8 cellular contexts compared by ENCODE assay signal in genomic region chr9:35096035-35096849, GRCh38. TPM values are rescaled to one million over a fixed set of nuclear protein-coding genes. Genes with fewer than 3 reads are reported as not detected.
DNase-seq lines count a peak whose midpoint lies in the region; ATAC-seq and TF ChIP-seq lines count a peak whose summit lies in the region.

Gene PIGO (minus strand): TSS chr9:35096591. CDS start chr9:35095565, 1,026 bp downstream.

- H3K27ac ChIP-seq in Peyer's patch, result peak within 1 kb of the TSS; percentile 92 to 97 (median 96)
- H3K27ac ChIP-seq in naive thymus-derived CD4-positive, alpha-beta T cell (ENCODE audit: low read depth, low read length), result peak within 1 kb of the TSS; percentile 99

- H3K27me3 Mint-ChIP-seq in naive thymus-derived CD4-positive, alpha-beta T cell, result no peaks in the 10 kb centered on the region

- POLR2A ChIA-PET in naive thymus-derived CD4-positive, alpha-beta T cell (lab: Charles Lee), result interaction anchor here (0.6 to 11.3 kb wide), 13 partner anchors 9 to 197 kb away, joined by 3 to 88 read pairs (median 4); partner anchors contain the start of genes FANCG, UNC13B and VCP

- CTCF ChIA-PET in naive thymus-derived CD4-positive, alpha-beta T cell (lab: Charles Lee), result interaction anchor here (1.0 to 3.9 kb wide), 9 partner anchors 9 to 197 kb away, joined by 3 to 19 read pairs (median 4); partner anchors contain the start of genes ATOSB, FANCG and VCP

- intact Hi-C loops in naive thymus-derived CD4-positive, alpha-beta T cell (cut with micrococcal nuclease), result loop anchor here (1.0 to 2.0 kb wide), 9 partner anchors 15 to 636 kb away; partner anchors contain the start of genes DNAJB5 (in 2 of the 2), VCP (in 2 of the 2), CREB3 (in 1 of the 2) and TLN1 (in 1 of the 2)

- peak; percentile 87 for ATAC-seq in GM21619 (IDR thresholded peaks at IDR 0.05; ENCODE audit: unreplicated experiment)
- ATAC-seq in naive thymus-derived CD4-positive, alpha-beta T cell, result peak; percentile 96

- in situ Hi-C loops in KBM-7 (cut with MboI; ENCODE audit: low pct_unique_long_range_greater_than_20kb, low sequenced_read_pairs), result no loop called here

- peaks cover 0 to 39% (median 8%) of the 10 kb centered on the region in 5 donors for H3K36me3 Mint-ChIP-seq in naive thymus-derived CD4-positive, alpha-beta T cell

- H3K4me3 ChIP-seq in Peyer's patch, result peak within 1 kb of the TSS; percentile 68 to 73 (median 70)
- peak within 1 kb of the TSS; percentile 97 for H3K4me3 ChIP-seq in naive thymus-derived CD4-positive, alpha-beta T cell (ENCODE audit: low read length)

- peak; percentile 58 to 89 (median 82) for TF ChIP-seq CTCF in Peyer's patch (IDR thresholded peaks at IDR 0.05)

- TF ChIP-seq POLR2A in Peyer's patch (IDR thresholded peaks at IDR 0.05), result peak; percentile 80 to 87

- H3K4me3 Mint-ChIP-seq in naive thymus-derived CD4-positive, alpha-beta T cell, result peak within 1 kb of the TSS; percentile 81 to 90 (median 86)

- H3K4me1 ChIP-seq in Peyer's patch, result peaks cover 0 to 11% (median 1%) of the 10 kb centered on the region in 4 donors
- H3K4me1 ChIP-seq in naive thymus-derived CD4-positive, alpha-beta T cell (ENCODE audit: control insufficient read depth in 2 of 2, insufficient read depth in 2 of 2, low read length in 2 of 2), result peaks cover 8 to 11% of the 10 kb centered on the region in 2 donors

- H3K36me3 ChIP-seq in Peyer's patch, result peaks cover 0 to 39% (median 0%) of the 10 kb centered on the region in 3 donors
- H3K36me3 ChIP-seq in naive thymus-derived CD4-positive, alpha-beta T cell (ENCODE audit: control insufficient read depth in 2 of 3, insufficient read depth in 3 of 3, low read length in 3 of 3), result peaks cover 4 to 56% (median 16%) of the 10 kb centered on the region in 3 experiments

- H3K9me3 Mint-ChIP-seq in naive thymus-derived CD4-positive, alpha-beta T cell, result no peaks in the 10 kb centered on the region

- H3K4me1 Mint-ChIP-seq in naive thymus-derived CD4-positive, alpha-beta T cell, result peaks cover 25 to 50% (median 38%) of the 10 kb centered on the region in 7 donors

- peak within 1 kb of the TSS; percentile 77 to 96 (median 94) for H3K27ac Mint-ChIP-seq in naive thymus-derived CD4-positive, alpha-beta T cell

- no peaks in the 10 kb centered on the region for H3K27me3 ChIP-seq in Peyer's patch
- no peaks in the 10 kb centered on the region for H3K27me3 ChIP-seq in naive thymus-derived CD4-positive, alpha-beta T cell (ENCODE audit: control insufficient read depth in 2 of 2, insufficient read depth in 2 of 2, low read length in 2 of 2)

- no peaks in the 10 kb centered on the region for H3K9me3 ChIP-seq in Peyer's patch
- no peaks in the 10 kb centered on the region for H3K9me3 ChIP-seq in naive thymus-derived CD4-positive, alpha-beta T cell (ENCODE audit: control insufficient read depth in 2 of 3, low read length in 3 of 3)

- peak; percentile 74 for DNase-seq in DMS79 (lab: John Stamatoyannopoulos, UW)
- peak; percentile 93 for DNase-seq in KBM-7
- DNase-seq in Peyer's patch, result peak; percentile 90 to 96 (median 94)
- peak; percentile 85 for DNase-seq in activated T-helper 1 cell treated with Interleukin-2 at 50 U/mL for 16 hours (ENCODE audit: low read depth)
- peak; percentile 80 for DNase-seq in fibroblast of gingiva (ENCODE audit: low read depth)
- DNase-seq in naive thymus-derived CD4-positive, alpha-beta T cell, result peak; percentile 85 to 94 (median 92)
- peak; percentile 82 to 98 (median 90) for DNase-seq in stimulated activated naive CD4-positive, alpha-beta T cell (lab: John Stamatoyannopoulos, UW)

RNA-seq across cellular contexts. Expression of gene PIGO, which starts in this region (rescaled TPM):
- total RNA-seq in Peyer's patch, result 10 to 100 TPM; 14.9 to 30.5 (median 27.0) TPM
- total RNA-seq in naive thymus-derived CD4-positive, alpha-beta T cell, result 10 to 100 TPM; 27.1 to 36.0 (median 29.9) TPM
- polyA plus RNA-seq in naive thymus-derived CD4-positive, alpha-beta T cell, result 10 to 100 TPM; 27.4 to 30.6 TPM

Comparison
In these comparisons a context has a peak if more than half of its experiments do, and no peak if none do; other contexts are left out.
1. Peak in every context shown above with its lines: DNase-seq, ATAC-seq, H3K4me3 ChIP-seq and H3K27ac ChIP-seq.